23 cellular contexts compared by ENCODE assay signal in genomic region chr20:48217191-48217590, GRCh38.
DNase-seq lines count a peak whose midpoint lies in the region; ATAC-seq, FAIRE-seq and TF ChIP-seq lines count a peak whose summit lies in the region.
"Had no signal": no experiment of that assay in that cellular context is flagged by ENCODE, and none has a peak within 500 bp of the region (broad histone marks: within the 10 kb centered on the region; RNA-seq: fewer than 3 reads in every experiment).

No MANE protein-coding gene starts in this region.

- DNase-seq in HTR-8/SVneo (ENCODE audit: insufficient read length, low spot score) (no peak), K562 (ENCODE audit: extremely low read depth in 1 of 4, low spot score in 3 of 4) (no peak), left kidney (ENCODE audit: low read depth, low spot score) (peak; percentile 82), progenitor cell of endocrine pancreas (ENCODE audit: low spot score, unreplicated experiment) (no peak), thyroid gland (no peak), germinal center (ENCODE audit: low spot score) (no peak)
- DNase-seq: AML-193; CD4-positive, alpha-beta T cell; KG1; MG63; NCI-H1105 treated with DMSO at 0.1 percent for 48 hours; NCI-H146; NCI-H1930; NCI-H2107; NCI-H526 treated with DMSO at 0.1 percent for 48 hours; SIG-M5 had no signal

- no peaks in the 10 kb centered on the region for H3K36me3 Mint-ChIP-seq in progenitor cell of endocrine pancreas (ENCODE audit: insufficient read depth)

- TF ChIP-seq POLR2A in K562 (conservative IDR thresholded peaks at IDR 0.05) (no peak), thyroid gland (IDR thresholded peaks at IDR 0.05) (no peak)

- H3K27me3 ChIP-seq in K562 (ENCODE audit: control insufficient read depth in 2 of 2, insufficient read depth in 2 of 2, low read length in 2 of 2) (peaks cover 4 to 26% of the 10 kb centered on the region in 2 experiments; a peak in 3 of 5 replicates), thyroid gland (no peaks in the 10 kb centered on the region)
- H3K27me3 ChIP-seq: BLaER1 treated with 17β-estradiol and CSF1 and Interleukin-3, amounts not matched to agents 10 nM and 100 nM; MG63 had no signal

- peaks cover 8% of the 10 kb centered on the region for H3K4me1 Mint-ChIP-seq in progenitor cell of endocrine pancreas (ENCODE audit: low read depth)

- TF ChIP-seq CTCF in K562 (IDR thresholded peaks at IDR 0.05 in 2 of 3, conservative IDR thresholded peaks at IDR 0.05 in 1 of 3; ENCODE audit: insufficient read depth in 2 of 3, low read depth in 1 of 3, low read length in 3 of 3) (no peak), progenitor cell of endocrine pancreas (IDR thresholded peaks at IDR 0.05; ENCODE audit: unreplicated experiment) (no peak), thyroid gland (IDR thresholded peaks at IDR 0.05) (no peak)

- peak overlapping the region; percentile 15 for H3K27ac Mint-ChIP-seq in progenitor cell of endocrine pancreas
- H3K27ac Mint-ChIP-seq: CD4-positive, alpha-beta T cell had no signal

- H3K27ac ChIP-seq in K562 (ENCODE audit: extremely low read depth, low read depth, low read length) (no peak overlapping the region), thyroid gland (no peak overlapping the region)
- H3K27ac ChIP-seq: A549; BLaER1 treated with 17β-estradiol and CSF1 and Interleukin-3, amounts not matched to agents 10 nM and 100 nM; SK-N-MC had no signal

- H3K79me2 ChIP-seq in K562 (ENCODE audit: control insufficient read depth, insufficient read depth, low read length), result no peaks in the 10 kb centered on the region

- no peaks in the 10 kb centered on the region for H4K20me1 ChIP-seq in K562 (replicated peaks; ENCODE audit: control insufficient read depth, insufficient read depth, low read length)
- H4K20me1 ChIP-seq: BLaER1 treated with 17β-estradiol and CSF1 and Interleukin-3, amounts not matched to agents 10 nM and 100 nM had no signal

- no peaks in the 10 kb centered on the region for H3K36me3 ChIP-seq in K562 (ENCODE audit: control insufficient read depth, insufficient read depth, low read length)
- no peaks in the 10 kb centered on the region for H3K36me3 ChIP-seq in thyroid gland
- H3K36me3 ChIP-seq: BLaER1 treated with 17β-estradiol and CSF1 and Interleukin-3, amounts not matched to agents 10 nM and 100 nM; MG63 had no signal

- POLR2A ChIA-PET in K562 (lab: Yijun Ruan, JAX), result no interaction called here

- H3K27me3 Mint-ChIP-seq in progenitor cell of endocrine pancreas, result peaks cover 3% of the 10 kb centered on the region

- no TSS peak for BruUV-seq in K562 (replicated peaks; lab: Mats Ljungman, UMichigan)

- H3K4me3 Mint-ChIP-seq in progenitor cell of endocrine pancreas (ENCODE audit: low read depth), result no peak overlapping the region
- H3K4me3 Mint-ChIP-seq: CD4-positive, alpha-beta T cell had no signal

- CTCF ChIA-PET in K562 (lab: Yijun Ruan, JAX; ENCODE audit: low intra/inter-chr PET ratio), result no interaction called here

- peak; percentile 68 for FAIRE-seq in HTR-8/SVneo (lab: Jason Lieb, UNC)
- FAIRE-seq in K562 (lab: Jason Lieb, UNC), result no peak
- FAIRE-seq: A549, D721Med had no signal

- H3K4me2 ChIP-seq in K562 (ENCODE audit: insufficient read depth, low read length), result no peak overlapping the region
- H3K4me2 ChIP-seq: A549; BLaER1 treated with 17β-estradiol and CSF1 and Interleukin-3, amounts not matched to agents 10 nM and 100 nM had no signal

- H3K4me3 ChIP-seq in K562 (no peak overlapping the region), thyroid gland (replicated peaks in 1 of 3) (no peak overlapping the region)
- H3K4me3 ChIP-seq: A549; BLaER1 treated with 17β-estradiol and CSF1 and Interleukin-3, amounts not matched to agents 10 nM and 100 nM; MG63; SK-N-MC had no signal

- 9% methylated on average over 14 of the region's 14 CpGs for WGBS in K562 (ENCODE audit: insufficient coverage, low coverage, missing lambda C conversion rate)
- WGBS in thyroid gland, 2 donors, result 72% methylated on average over 14 of the region's 14 CpGs

- no peaks in the 10 kb centered on the region for H3K9me3 Mint-ChIP-seq in progenitor cell of endocrine pancreas (ENCODE audit: low read depth)
- H3K9me3 Mint-ChIP-seq: CD4-positive, alpha-beta T cell had no signal

- TF ChIP-seq RAD21 in K562 (CRISPR knock-in tag; conservative IDR thresholded peaks at IDR 0.05 in 1 of 2, IDR thresholded peaks at IDR 0.05 in 1 of 2), result no peak

- H3K9ac ChIP-seq in K562 (ENCODE audit: insufficient read depth in 1 of 2, low read depth in 2 of 2, low read length in 2 of 2), result no peak overlapping the region
- H3K9ac ChIP-seq: BLaER1 treated with 17β-estradiol and CSF1 and Interleukin-3, amounts not matched to agents 10 nM and 100 nM had no signal

- no peaks in the 10 kb centered on the region for H3K9me3 ChIP-seq in K562 (replicated peaks; ENCODE audit: control insufficient read depth, insufficient read depth, low read depth, low read length)
- H3K9me3 ChIP-seq in thyroid gland, result no peaks in the 10 kb centered on the region
- H3K9me3 ChIP-seq: A549; BLaER1 treated with 17β-estradiol and CSF1 and Interleukin-3, amounts not matched to agents 10 nM and 100 nM; MG63 had no signal

- in situ Hi-C loops in K562 (cut with MboI), result no loop called here

- H3K4me1 ChIP-seq in K562 (replicated peaks in 1 of 2; ENCODE audit: control insufficient read depth in 2 of 2, insufficient read depth in 2 of 2, low read length in 2 of 2), result no peaks in the 10 kb centered on the region
- no peaks in the 10 kb centered on the region for H3K4me1 ChIP-seq in thyroid gland
- H3K4me1 ChIP-seq: A549 had no signal

- H2AFZ ChIP-seq in K562 (ENCODE audit: low read depth, low read length), result no peak overlapping the region

- intact Hi-C loops in K562 (cut with micrococcal nuclease), result no loop called here
- intact Hi-C loops in thyroid gland (cut with DNase I), result no loop called here

- ATAC-seq in K562, result no peak
- ATAC-seq in GM21367 (IDR thresholded peaks at IDR 0.05; ENCODE audit: unreplicated experiment), result no peak
- ATAC-seq: A549, HCT116, Panc1 had no signal

- TF ChIP-seq EP300 in K562 (IDR thresholded peaks at IDR 0.05; ENCODE audit: low read length), result no peak

- no peaks in the 10 kb centered on the region for H3K9me1 ChIP-seq in K562 (ENCODE audit: control insufficient read depth, insufficient read depth, low read length)

TF ChIP-seq in K562, 482 proteins besides CTCF, POLR2A, EP300 and RAD21:
- TF ChIP-seq TRIM25 (IDR thresholded peaks at IDR 0.05; ENCODE audit: borderline replicate concordance), result no peak
- TF ChIP-seq ZBTB11 (CRISPR knock-in tag; IDR thresholded peaks at IDR 0.05), result peak in 1 of 3 experiments; percentile 52; a peak in 2 of 6 replicates
- peak; percentile 40; the same call in 1 of the 2 replicates for TF ChIP-seq ZNF263 (CRISPR knock-in tag; IDR thresholded peaks at IDR 0.05; ENCODE audit: borderline replicate concordance)
